In the genomic region with DNA sequence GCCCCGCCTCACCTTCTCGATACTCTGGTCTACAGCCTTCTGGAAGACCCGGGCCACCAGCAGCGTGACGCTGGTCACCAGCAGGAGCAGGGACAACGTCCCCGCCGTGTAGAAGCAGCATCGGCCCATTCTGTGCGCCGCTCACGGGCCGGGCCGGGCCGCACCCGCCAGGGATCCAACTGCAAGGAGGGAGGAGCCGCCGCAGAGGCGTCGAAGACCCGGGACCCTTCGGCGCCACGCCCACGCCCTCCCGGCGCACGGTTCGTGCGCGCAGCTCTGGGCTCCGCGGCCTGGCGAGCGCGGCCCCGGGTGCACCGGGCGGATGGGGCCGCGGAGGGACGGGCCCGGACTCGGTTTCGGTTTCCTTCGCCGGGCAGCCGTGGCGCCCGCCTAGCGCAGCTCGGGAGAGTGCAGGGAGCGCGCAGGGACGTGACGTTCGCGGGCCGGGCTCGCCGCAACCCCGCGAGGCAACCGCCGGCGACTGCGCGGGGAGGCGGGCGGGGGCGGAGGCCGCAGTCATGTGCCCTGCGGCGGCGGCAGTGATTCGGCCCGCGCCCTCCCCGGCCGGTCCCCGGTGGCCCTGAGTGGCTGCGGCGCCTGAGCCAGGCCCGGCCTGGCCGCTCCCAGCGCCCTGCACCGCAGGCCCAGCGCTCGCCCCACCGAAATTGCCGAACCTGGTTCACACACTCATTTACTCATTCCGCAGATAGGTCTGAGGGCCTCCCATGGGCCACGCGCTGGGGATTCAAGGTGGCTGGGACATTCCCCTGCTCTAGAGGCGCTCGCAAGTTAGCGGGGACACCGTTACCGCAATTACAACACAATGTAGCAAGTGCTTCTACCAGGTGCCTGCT, we compare ENCODE assay signal across 8 cellular contexts. TPM values are rescaled to one million over a fixed set of nuclear protein-coding genes. Genes with fewer than 3 reads are reported as not detected.
DNase-seq lines count a peak whose midpoint lies in the region; ATAC-seq and TF ChIP-seq lines count a peak whose summit lies in the region.

Gene SCARB2, minus strand, starts transcription at position 410 of the 854 bp plus-strand sequence. Its CDS starts 281 bp downstream, at position 129.

- TF ChIP-seq CTCF in AG04450 (IDR thresholded peaks at IDR 0.05; ENCODE audit: low read depth, low read length) (no peak), chondrocyte (IDR thresholded peaks at IDR 0.05) (no peak)

- H3K27ac Mint-ChIP-seq in chondrocyte (ENCODE audit: unreplicated experiment) = peak within 1 kb of the TSS; percentile 99

- no peaks in the 10 kb centered on the region for H3K9me3 Mint-ChIP-seq in chondrocyte (ENCODE audit: low read depth)

- no peaks in the 10 kb centered on the region for H3K27me3 ChIP-seq in AG04450 (ENCODE audit: control insufficient read depth, insufficient read depth, low read length)

- CTCF ChIA-PET in AG04450 (lab: Charles Lee) = interaction anchor here (0.7 to 7.4 kb wide), 2 partner anchors 34 to 42 kb away, joined by 3 to 55 read pairs; no protein-coding TSS in a partner anchor

- H3K27me3 Mint-ChIP-seq in chondrocyte (ENCODE audit: low read depth) = no peaks in the 10 kb centered on the region

- H3K9me3 ChIP-seq in AG04450 (ENCODE audit: control insufficient read depth, insufficient read depth, low read length) = no peaks in the 10 kb centered on the region; the same call in 1 of the 2 replicates

- POLR2A ChIA-PET in AG04450 (lab: Yijun Ruan, JAX) = interaction anchor here (1.0 to 1.4 kb wide), 2 partner anchors 14 to 15 kb away, joined by 3 to 6 read pairs; no protein-coding TSS in a partner anchor

- H3K4me3 ChIP-seq in AG04450 (ENCODE audit: low read depth, low read length) = peak within 1 kb of the TSS; percentile 88

- H3K4me3 Mint-ChIP-seq in chondrocyte (ENCODE audit: unreplicated experiment) = peak within 1 kb of the TSS; percentile 96

- H3K4me1 Mint-ChIP-seq in chondrocyte (ENCODE audit: low read depth) = peaks cover 46% of the 10 kb centered on the region

- DNase-seq in AG04450 (ENCODE audit: low read depth, low spot score) (peak; percentile 38), NCI-H2227 treated with DMSO at 0.1 percent for 48 hours (lab: John Stamatoyannopoulos, UW) (peak; percentile 65), chondrocyte (ENCODE audit: low spot score) (peak; percentile 92), kidney tubule cell (ENCODE audit: low spot score) (peak; percentile 89)
- DNase-seq in activated CD4-positive, CD25-positive, alpha-beta regulatory T cell treated with anti-CD3 and anti-CD28 coated beads, Interleukin-2, amount 50 U/mL, for 72 hours = peak; percentile 75
- peak; percentile 33 to 66 for DNase-seq in stimulated activated CD4-positive, alpha-beta T cell treated with anti-CD3 and anti-CD28 coated beads, Interleukin-1b, Interleukin-23, amount 100 ng/mL, for 4 hours (ENCODE audit: low read depth in 2 of 2)

- no peaks in the 10 kb centered on the region for H3K36me3 Mint-ChIP-seq in chondrocyte (ENCODE audit: low read depth)

- peak within 1 kb of the TSS; percentile 93 for H3K27ac ChIP-seq in AG04450 (ENCODE audit: low read depth, low read length)

- TF ChIP-seq POLR2A in GM18526 (IDR thresholded peaks at IDR 0.05; ENCODE audit: extremely low read depth, insufficient read length) = peak; percentile 27

- ATAC-seq in HG03060 (IDR thresholded peaks at IDR 0.05; ENCODE audit: low read depth, unreplicated experiment) = peak; percentile 57

RNA-seq across cellular contexts. Expression of gene SCARB2, which starts in this region (rescaled TPM):
- 152 and 161 TPM in 2 replicates for polyA plus RNA-seq in AG04450 (2011; rRNA removed)
- polyA minus RNA-seq in AG04450 (2011; rRNA and poly(A)+ RNA removed) = 152 and 164 TPM in 2 replicates
- 145 to 165 TPM (median 155 TPM) in 3 replicates for total RNA-seq in chondrocyte

Comparison
In these comparisons a context has a peak if more than half of its experiments do, and no peak if none do; other contexts are left out.
1. Peak in every context shown above with its lines: DNase-seq, ATAC-seq, H3K4me3 ChIP-seq and H3K27ac ChIP-seq.
2. DNase-seq: peak in every context shown above with its lines; median percentile 92 in chondrocyte; 89 in kidney tubule cell; 75 in activated CD4-positive, CD25-positive, alpha-beta regulatory T cell treated with anti-CD3 and anti-CD28 coated beads, Interleukin-2, amount 50 U/mL, for 72 hours; 65 in NCI-H2227 treated with DMSO at 0.1 percent for 48 hours; 50 in stimulated activated CD4-positive, alpha-beta T cell treated with anti-CD3 and anti-CD28 coated beads, Interleukin-1b, Interleukin-23, amount 100 ng/mL, for 4 hours; 38 in AG04450.